ENCODE assay signal across 8 cellular contexts in genomic region chr16:72093448-72094265, GRCh38. TPM values are rescaled to one million over a fixed set of nuclear protein-coding genes. Genes with fewer than 3 reads are reported as not detected.
A peak's percentile ranks its signal among the peaks of the same experiment; 100 is the strongest.
DNase-seq lines count a peak whose midpoint lies in the region; ATAC-seq and TF ChIP-seq lines count a peak whose summit lies in the region.

TSS of gene DHX38 (plus strand) at chr16:72093847. CDS start at chr16:72096158, 2,311 bp downstream.
TSS of gene TXNL4B (minus strand) at chr16:72093620. CDS start at chr16:72090749, 2,871 bp downstream.

- H3K36me3 ChIP-seq in left lung = peaks cover 0 to 47% of the 10 kb centered on the region in 2 donors

- ATAC-seq in GM19395 (IDR thresholded peaks at IDR 0.05; ENCODE audit: unreplicated experiment) (peak; percentile 99), HG03565 (IDR thresholded peaks at IDR 0.05; ENCODE audit: unreplicated experiment) (peak; percentile 97), left lung (peak; percentile 99)

- intact Hi-C loops in left lung (cut with DNase I) = loop anchor here in 1 of 2 donors (10.0 kb wide), 1 partner anchor 79 kb away; no protein-coding TSS in a partner anchor

- peak within 1 kb of the TSS; percentile 75 to 93 for H3K4me3 ChIP-seq in left lung

- no peaks in the 10 kb centered on the region for H3K9me3 ChIP-seq in left lung

- H3K27me3 ChIP-seq in left lung = no peaks in the 10 kb centered on the region

- DNase-seq in NCI-H774 (lab: John Stamatoyannopoulos, UW) (peak; percentile 91), dermis blood vessel endothelial cell (peak; percentile 99), left lung (peak; percentile 92 to 95)
- peak; percentile 86 to 87 for DNase-seq in activated CD4-positive, alpha-beta T cell treated with anti-CD3 and anti-CD28 coated beads, Interleukin-2, amount 50 U/mL, for 4 hours
- peak; percentile 78 to 83 for DNase-seq in stimulated activated CD4-positive, alpha-beta T cell treated with anti-CD3 and anti-CD28 coated beads, Interleukin-2, amount 100 ng/mL, for 48 hours

- TF ChIP-seq CTCF in C4-2B (conservative IDR thresholded peaks at IDR 0.05) (no peak), left lung (IDR thresholded peaks at IDR 0.05) (no peak)

- H3K4me1 ChIP-seq in left lung = peaks cover 18 to 46% of the 10 kb centered on the region in 2 donors

- H3K27ac ChIP-seq in C4-2B = peak within 1 kb of the TSS; percentile 83
- H3K27ac ChIP-seq in left lung = peak within 1 kb of the TSS; percentile 89 to 92

RNA-seq across cellular contexts. Expression of gene DHX38, which starts in this region (rescaled TPM):
- total RNA-seq in dermis blood vessel endothelial cell (97.9 and 117 TPM in 2 replicates), left lung (10 to 100 TPM; 41.5 to 56.2 TPM)

RNA-seq across cellular contexts. Expression of gene TXNL4B, which starts in this region (rescaled TPM):
- total RNA-seq in dermis blood vessel endothelial cell (10.6 and 14.5 TPM in 2 replicates), left lung (10 to 100 TPM in 1 of 2 donors, 1 to 10 TPM in 1; 9.8 to 11.7 TPM)

Comparison
In these comparisons a context has a peak if more than half of its experiments do, and no peak if none do; other contexts are left out.
1. Peak in every context shown above with its lines: DNase-seq, ATAC-seq, H3K4me3 ChIP-seq and H3K27ac ChIP-seq.